ENCODE assay signal across 22 cellular contexts in the genomic region with DNA sequence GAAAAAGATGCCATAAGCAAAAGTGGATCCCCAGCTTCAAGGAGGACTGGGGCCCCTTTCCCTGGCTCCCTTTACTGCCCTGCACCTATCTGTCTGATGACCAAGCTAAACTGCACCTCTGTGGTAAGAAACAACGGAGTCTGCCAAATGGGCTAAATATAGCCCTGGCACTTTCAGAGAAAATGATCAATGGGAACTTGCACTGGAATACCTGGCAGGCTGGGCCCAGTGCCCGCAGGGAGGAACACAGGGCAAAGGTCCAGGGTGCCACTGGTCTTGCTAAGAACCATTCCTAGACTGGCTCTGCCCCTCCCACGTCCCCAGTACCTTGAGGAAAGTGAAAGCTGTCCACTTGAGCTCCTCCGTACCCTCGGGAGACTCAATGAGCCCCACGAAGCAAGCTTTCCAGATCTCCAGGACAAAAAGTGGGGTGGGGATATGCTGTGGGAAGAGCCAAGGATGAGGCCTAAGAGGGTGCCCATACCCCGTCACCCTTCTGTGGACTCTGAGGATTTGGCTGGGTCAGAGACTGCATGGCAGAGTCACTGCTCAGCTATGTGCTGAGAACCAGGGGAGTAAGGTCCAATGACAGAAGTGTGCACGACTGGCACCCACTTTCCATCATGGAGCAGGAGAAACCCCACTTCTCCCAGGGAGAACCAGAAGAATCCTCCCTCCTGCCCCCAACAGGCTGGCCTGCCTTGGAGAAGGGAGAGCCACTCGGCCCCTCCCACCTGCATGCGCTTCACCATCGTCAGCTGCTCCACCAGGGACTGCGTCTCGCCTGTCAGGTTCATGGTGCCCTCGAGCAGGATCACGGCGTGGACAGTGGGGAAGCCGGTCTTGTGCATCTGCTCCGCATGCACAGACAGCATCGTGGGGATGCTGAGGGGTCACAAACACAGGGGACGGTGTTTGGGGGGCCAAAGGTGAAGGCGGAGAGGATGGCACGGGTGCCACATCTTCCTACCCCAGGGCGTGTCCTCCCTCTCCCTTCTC. TPM values are rescaled to one million over a fixed set of nuclear protein-coding genes. Genes with fewer than 3 reads are reported as not detected.
DNase-seq lines count a peak whose midpoint lies in the region; ATAC-seq and TF ChIP-seq lines count a peak whose summit lies in the region.
"Had no signal": no experiment of that assay in that cellular context is flagged by ENCODE, and none has a peak within 500 bp of the region (broad histone marks: within the 10 kb centered on the region; RNA-seq: fewer than 3 reads in every experiment).

No MANE protein-coding gene starts in this region.

- H3K4me2 ChIP-seq in osteoblast (ENCODE audit: insufficient read depth, low read length), result no peak overlapping the region
- H3K4me2 ChIP-seq: GM23338 had no signal

- no peak overlapping the region for H3K4me3 Mint-ChIP-seq in activated naive CD4-positive, alpha-beta T cell treated with anti-CD3 and anti-CD28 coated beads, Interleukin-2, amount 10 ng/mL, durations not matched to agents 7 days and 5 days
- H3K4me3 Mint-ChIP-seq: activated naive CD8-positive, alpha-beta T cell treated with anti-CD3 and anti-CD28 coated beads, Interleukin-2, amount 10 ng/mL, durations not matched to agents 7 days and 5 days; GM23338 had no signal

- H3K4me3 ChIP-seq in osteoblast (ENCODE audit: insufficient read depth, low read length) (no peak overlapping the region), lower lobe of right lung (no peak overlapping the region)
- H3K4me3 ChIP-seq: esophagus squamous epithelium, GM23338 had no signal

- CTCF ChIA-PET in activated naive CD4-positive, alpha-beta T cell treated with anti-CD3 and anti-CD28 coated beads, Interleukin-2, amount 10 ng/mL, durations not matched to agents 7 days and 5 days (lab: Charles Lee), result interaction anchor here (0.8 to 1.3 kb wide), 3 partner anchors 18 to 78 kb away, joined by 3 to 5 read pairs (median 3); a partner anchor contains a TSS

- H3K4me1 ChIP-seq in osteoblast (ENCODE audit: insufficient read depth, low read length) (no peaks in the 10 kb centered on the region), lower lobe of right lung (no peaks in the 10 kb centered on the region)

- no peak overlapping the region for H2AFZ ChIP-seq in osteoblast (ENCODE audit: low read length)
- H2AFZ ChIP-seq: GM23338 had no signal

- peaks cover 34% of the 10 kb centered on the region for H3K36me3 Mint-ChIP-seq in activated naive CD4-positive, alpha-beta T cell treated with anti-CD3 and anti-CD28 coated beads, Interleukin-2, amount 10 ng/mL, durations not matched to agents 7 days and 5 days

- H4K20me1 ChIP-seq in osteoblast (ENCODE audit: insufficient read depth, low read length), result no peaks in the 10 kb centered on the region

- H3K27me3 Mint-ChIP-seq in activated naive CD4-positive, alpha-beta T cell treated with anti-CD3 and anti-CD28 coated beads, Interleukin-2, amount 10 ng/mL, durations not matched to agents 7 days and 5 days, result no peaks in the 10 kb centered on the region
- H3K27me3 Mint-ChIP-seq: activated naive CD8-positive, alpha-beta T cell treated with anti-CD3 and anti-CD28 coated beads, Interleukin-2, amount 10 ng/mL, durations not matched to agents 7 days and 5 days had no signal

- H3K36me3 ChIP-seq in osteoblast (ENCODE audit: insufficient read depth, low read length) (peaks cover 54% of the 10 kb centered on the region), lower lobe of right lung (peaks cover 88% of the 10 kb centered on the region)

- H3K27me3 ChIP-seq in osteoblast (ENCODE audit: insufficient read depth, low read length) (no peaks in the 10 kb centered on the region), lower lobe of right lung (ENCODE audit: low read depth) (no peaks in the 10 kb centered on the region)
- H3K27me3 ChIP-seq: brain microvascular endothelial cell, esophagus squamous epithelium, neutrophil had no signal

- no peaks in the 10 kb centered on the region for H3K9me3 ChIP-seq in osteoblast (ENCODE audit: low read depth, low read length)
- H3K9me3 ChIP-seq in lower lobe of right lung, result no peaks in the 10 kb centered on the region
- H3K9me3 ChIP-seq: esophagus squamous epithelium, neutrophil had no signal

- ATAC-seq in Right ventricle myocardium inferior, result peak; percentile 78
- ATAC-seq in left ventricle myocardium superior, result peak; percentile 87
- no peak for ATAC-seq in lower lobe of right lung
- ATAC-seq: GM23338, sciatic nerve had no signal

- TF ChIP-seq CTCF in osteoblast (IDR thresholded peaks at IDR 0.05; ENCODE audit: extremely low read depth, low read depth, low read length), result no peak
- TF ChIP-seq CTCF in lower lobe of right lung (IDR thresholded peaks at IDR 0.05), result no peak

- no peaks in the 10 kb centered on the region for H3K79me2 ChIP-seq in osteoblast (ENCODE audit: insufficient read depth, low read length)

- DNase-seq in Right ventricle myocardium inferior (ENCODE audit: missing footprints), result no peak
- DNase-seq in cardiac septum (ENCODE audit: low spot score), result no peak
- DNase-seq in left ventricle myocardium superior, result peak; percentile 85
- peak; percentile 55 for DNase-seq in osteoblast (ENCODE audit: insufficient read length, low spot score, missing footprints)
- DNase-seq in NAMALWA (ENCODE audit: low spot score), result no peak
- DNase-seq in activated naive CD4-positive, alpha-beta T cell treated with anti-CD3 and anti-CD28 coated beads, Interleukin-2, amount 10 ng/mL, durations not matched to agents 7 days and 5 days, result no peak
- no peak for DNase-seq in CD1c-positive myeloid dendritic cell (ENCODE audit: extremely low spot score)
- no peak for DNase-seq in lower lobe of right lung
- DNase-seq: activated CD4-positive, CD25-positive, alpha-beta regulatory T cell treated with anti-CD3 and anti-CD28 coated beads, Interleukin-2, amount 50 U/mL, for 72 hours; activated CD8-positive, alpha-beta memory T cell treated with anti-CD3 and anti-CD28 coated beads for 24 hours; activated naive CD8-positive, alpha-beta T cell treated with anti-CD3 and anti-CD28 coated beads, Interleukin-2, amount 10 ng/mL, durations not matched to agents 7 days and 5 days; brain microvascular endothelial cell; dermis blood vessel endothelial cell; esophagus squamous epithelium; glutamatergic neuron; mesendoderm; NCI-H146; stimulated activated CD4-positive, alpha-beta T cell treated with anti-CD3 and anti-CD28 coated beads, Interleukin-1b, Interleukin-23, amount 100 ng/mL, for 48 hours had no signal

- H3K27ac Mint-ChIP-seq in activated naive CD4-positive, alpha-beta T cell treated with anti-CD3 and anti-CD28 coated beads, Interleukin-2, amount 10 ng/mL, durations not matched to agents 7 days and 5 days, result no peak overlapping the region
- H3K27ac Mint-ChIP-seq: activated naive CD8-positive, alpha-beta T cell treated with anti-CD3 and anti-CD28 coated beads, Interleukin-2, amount 10 ng/mL, durations not matched to agents 7 days and 5 days; GM23338 had no signal

- H3K27ac ChIP-seq in osteoblast (ENCODE audit: low read depth, low read length) (no peak overlapping the region), lower lobe of right lung (no peak overlapping the region)
- H3K27ac ChIP-seq: 22Rv1, brain microvascular endothelial cell, esophagus squamous epithelium, neutrophil had no signal

- H3K4me1 Mint-ChIP-seq in activated naive CD4-positive, alpha-beta T cell treated with anti-CD3 and anti-CD28 coated beads, Interleukin-2, amount 10 ng/mL, durations not matched to agents 7 days and 5 days, result no peaks in the 10 kb centered on the region
- H3K4me1 Mint-ChIP-seq: activated naive CD8-positive, alpha-beta T cell treated with anti-CD3 and anti-CD28 coated beads, Interleukin-2, amount 10 ng/mL, durations not matched to agents 7 days and 5 days had no signal

- H3K9me3 Mint-ChIP-seq in activated naive CD4-positive, alpha-beta T cell treated with anti-CD3 and anti-CD28 coated beads, Interleukin-2, amount 10 ng/mL, durations not matched to agents 7 days and 5 days, result no peaks in the 10 kb centered on the region
- H3K9me3 Mint-ChIP-seq: activated naive CD8-positive, alpha-beta T cell treated with anti-CD3 and anti-CD28 coated beads, Interleukin-2, amount 10 ng/mL, durations not matched to agents 7 days and 5 days; GM23338 had no signal

- intact Hi-C loops in Right ventricle myocardium inferior (cut with DNase I), result no loop called here
- intact Hi-C loops in cardiac septum (cut with DNase I), result loop anchor here (10.0 kb wide), 1 partner anchor 52 kb away; no protein-coding TSS in a partner anchor
- intact Hi-C loops in left ventricle myocardium superior (cut with micrococcal nuclease), result loop anchor here (10.0 kb wide), 1 partner anchor 132 kb away; no protein-coding TSS in a partner anchor
- intact Hi-C loops in lower lobe of right lung (cut with DNase I), result no loop called here

RNA-seq across cellular contexts. Expression of a gene that starts 17.4 kb away (rescaled TPM):
- total RNA-seq in Right ventricle myocardium inferior (not detected), cardiac septum (not detected), left ventricle myocardium superior (not detected), osteoblast (not detected in 2 replicates), lower lobe of right lung (1.9 TPM)
- total RNA-seq: activated naive CD8-positive, alpha-beta T cell treated with anti-CD3 and anti-CD28 coated beads, Interleukin-2, amount 10 ng/mL, durations not matched to agents 7 days and 5 days; GM23338 had no signal

RNA-seq across cellular contexts. Expression of a gene that starts 21.6 kb away (rescaled TPM):
- total RNA-seq in Right ventricle myocardium inferior, result 53.9 TPM
- 56.4 TPM for total RNA-seq in cardiac septum
- total RNA-seq in left ventricle myocardium superior, result 56.9 TPM
- 33.6 and 36.6 TPM in 2 replicates for total RNA-seq in osteoblast
- total RNA-seq in lower lobe of right lung, result 59.6 TPM

RNA-seq across cellular contexts. Expression of a gene that starts 30.1 kb away (rescaled TPM):
- total RNA-seq in Right ventricle myocardium inferior (88.3 TPM), cardiac septum (66.8 TPM), left ventricle myocardium superior (98.1 TPM), osteoblast (30.6 and 33.3 TPM in 2 replicates), lower lobe of right lung (50.1 TPM)

RNA-seq across cellular contexts. Expression of a gene that starts 52.0 kb away (rescaled TPM):
- total RNA-seq in Right ventricle myocardium inferior, result 86.9 TPM
- total RNA-seq in cardiac septum, result 85.2 TPM
- total RNA-seq in left ventricle myocardium superior, result 83.4 TPM
- 94.8 and 99.3 TPM in 2 replicates for total RNA-seq in osteoblast
- 79.3 TPM for total RNA-seq in lower lobe of right lung

Comparison
In these comparisons a context has a peak if more than half of its experiments do, and no peak if none do; other contexts are left out.
1. DNase-seq: peak in left ventricle myocardium superior (single experiment) and osteoblast (single experiment); none in Right ventricle myocardium inferior (single experiment), cardiac septum (single experiment), NAMALWA (single experiment), activated naive CD4-positive, alpha-beta T cell treated with anti-CD3 and anti-CD28 coated beads, Interleukin-2, amount 10 ng/mL, durations not matched to agents 7 days and 5 days (single experiment), CD1c-positive myeloid dendritic cell (single experiment) and lower lobe of right lung (single experiment).
2. intact Hi-C loops: an anchor here in cardiac septum (10.0 kb wide) and left ventricle myocardium superior (10.0 kb wide); none called in Right ventricle myocardium inferior and lower lobe of right lung.
3. ATAC-seq: peak in Right ventricle myocardium inferior (single experiment) and left ventricle myocardium superior (single experiment); none in lower lobe of right lung (0 of 2).